Comparison of ENCODE assay signal across 1 cellular context in the genomic region with DNA sequence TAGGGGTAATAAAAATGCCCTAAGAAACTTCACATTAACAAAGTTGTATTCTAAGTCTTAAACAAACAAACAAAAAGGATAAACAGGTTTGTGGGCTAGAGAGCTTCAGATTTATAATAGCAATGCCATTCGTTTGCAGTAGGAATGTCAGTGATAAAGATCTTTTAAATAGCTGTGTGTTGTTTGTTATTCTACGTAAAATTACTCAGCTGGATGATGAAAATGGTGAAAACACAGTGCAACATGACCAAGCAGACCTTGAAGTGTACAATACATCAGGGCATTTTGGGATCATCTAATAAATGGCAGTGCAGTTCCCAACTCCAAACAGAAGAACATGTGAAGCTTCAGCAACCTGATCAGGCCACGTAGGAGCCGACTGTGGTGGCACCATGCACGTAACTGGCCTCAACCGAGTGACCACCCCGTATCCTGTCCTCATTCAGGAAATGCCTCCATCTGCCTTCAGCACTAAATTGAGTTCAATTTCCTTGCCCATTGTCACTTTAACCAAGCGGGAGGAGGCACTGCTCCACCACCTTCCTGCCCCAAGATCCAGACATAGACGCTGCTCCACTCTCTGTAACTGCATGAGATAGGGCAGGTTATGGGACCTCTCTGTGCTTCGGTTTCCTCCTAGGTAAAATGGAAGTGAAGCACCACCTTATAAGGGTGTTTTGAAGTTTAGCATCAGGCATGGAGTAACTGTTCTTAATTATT.
TF ChIP-seq lines count a peak whose summit lies in the region.

No MANE protein-coding gene starts in this region.

TF ChIP-seq in HEK293T, 16 proteins besides CTCF, POLR2A, EP300 and RAD21 (continued from another document):
- no peak for TF ChIP-seq CTBP1 (IDR thresholded peaks at IDR 0.05; ENCODE audit: borderline replicate concordance)
- TF ChIP-seq ARNT (IDR thresholded peaks at IDR 0.05) = no peak
- no peak for TF ChIP-seq BHLHE40 (IDR thresholded peaks at IDR 0.05; ENCODE audit: borderline replicate concordance)
- TF ChIP-seq SUZ12 (IDR thresholded peaks at IDR 0.05) = no peak
- TF ChIP-seq TARDBP (IDR thresholded peaks at IDR 0.05) = no peak
